Comparison of ENCODE assay signal across 11 cellular contexts in genomic region chr5:1325870-1326546, GRCh38. TPM values are rescaled to one million over a fixed set of nuclear protein-coding genes. Genes with fewer than 3 reads are reported as not detected.
DNase-seq lines count a peak whose midpoint lies in the region; ATAC-seq and TF ChIP-seq lines count a peak whose summit lies in the region.
"Had no signal": no experiment of that assay in that cellular context is flagged by ENCODE, and none has a peak within 500 bp of the region (broad histone marks: within the 10 kb centered on the region; RNA-seq: fewer than 3 reads in every experiment).

No MANE protein-coding gene starts in this region.

- no peak overlapping the region for H3K4me3 Mint-ChIP-seq in activated T-cell treated with anti-CD3 and anti-CD28 coated beads, Interleukin-2, amount 50 U/mL, for 24 hours
- no peak overlapping the region for H3K4me3 Mint-ChIP-seq in activated T-cell treated with anti-CD3 and anti-CD28 coated beads, Interleukin-2, amount 50 U/mL, for 4 hours
- peak overlapping the region; percentile 62 for H3K4me3 Mint-ChIP-seq in endothelial cell (ENCODE audit: unreplicated experiment)

- H3K4me3 ChIP-seq in MG63 (no peak overlapping the region), gastrocnemius medialis (no peak overlapping the region)
- H3K4me3 ChIP-seq: thyroid gland had no signal

- no peaks in the 10 kb centered on the region for H3K27me3 Mint-ChIP-seq in activated T-cell treated with anti-CD3 and anti-CD28 coated beads, Interleukin-2, amount 50 U/mL, for 24 hours
- H3K27me3 Mint-ChIP-seq in activated T-cell treated with anti-CD3 and anti-CD28 coated beads, Interleukin-2, amount 50 U/mL, for 4 hours (ENCODE audit: low read depth): no peaks in the 10 kb centered on the region
- peaks cover 18% of the 10 kb centered on the region for H3K27me3 Mint-ChIP-seq in endothelial cell (ENCODE audit: unreplicated experiment)

- peaks cover 3% of the 10 kb centered on the region for H3K9me3 ChIP-seq in MG63
- no peaks in the 10 kb centered on the region for H3K9me3 ChIP-seq in gastrocnemius medialis
- H3K9me3 ChIP-seq: thyroid gland had no signal

- H3K27ac Mint-ChIP-seq in activated T-cell treated with anti-CD3 and anti-CD28 coated beads, Interleukin-2, amount 50 U/mL, for 24 hours: peak overlapping the region; percentile 50
- H3K27ac Mint-ChIP-seq in endothelial cell (ENCODE audit: unreplicated experiment): peak overlapping the region; percentile 43

- no peaks in the 10 kb centered on the region for H3K9me3 Mint-ChIP-seq in activated T-cell treated with anti-CD3 and anti-CD28 coated beads, Interleukin-2, amount 50 U/mL, for 24 hours
- H3K9me3 Mint-ChIP-seq in activated T-cell treated with anti-CD3 and anti-CD28 coated beads, Interleukin-2, amount 50 U/mL, for 4 hours: no peaks in the 10 kb centered on the region
- H3K9me3 Mint-ChIP-seq in endothelial cell (ENCODE audit: unreplicated experiment): no peaks in the 10 kb centered on the region

- H3K4me1 Mint-ChIP-seq in activated T-cell treated with anti-CD3 and anti-CD28 coated beads, Interleukin-2, amount 50 U/mL, for 24 hours (ENCODE audit: low read depth): peaks cover 12% of the 10 kb centered on the region
- peaks cover 4% of the 10 kb centered on the region for H3K4me1 Mint-ChIP-seq in activated T-cell treated with anti-CD3 and anti-CD28 coated beads, Interleukin-2, amount 50 U/mL, for 4 hours (ENCODE audit: low read depth)
- peaks cover 9% of the 10 kb centered on the region for H3K4me1 Mint-ChIP-seq in endothelial cell (ENCODE audit: unreplicated experiment)

- peaks cover 7 to 12% of the 10 kb centered on the region in 2 donors for H3K4me1 ChIP-seq in gastrocnemius medialis

- H3K36me3 ChIP-seq in MG63 (peaks cover 66% of the 10 kb centered on the region), gastrocnemius medialis (peaks cover 0 to 47% of the 10 kb centered on the region in 2 donors)

- H3K27ac ChIP-seq in gastrocnemius medialis: peak overlapping the region in 3 of 4 donors; percentile 79 to 84 (median 84)
- H3K27ac ChIP-seq: thyroid gland had no signal

- intact Hi-C loops in gastrocnemius medialis (cut with DNase I; ENCODE audit: low total_unique reads): no loop called here

- peak; percentile 9 for DNase-seq in activated T-cell treated with anti-CD3 and anti-CD28 coated beads, Interleukin-2, amount 50 U/mL, for 24 hours
- DNase-seq in activated T-cell treated with anti-CD3 and anti-CD28 coated beads, Interleukin-2, amount 50 U/mL, for 4 hours: no peak
- peak; percentile 67 for DNase-seq in MG63
- DNase-seq in endothelial cell (ENCODE audit: low spot score): no peak
- DNase-seq in gastrocnemius medialis: no peak
- no peak for DNase-seq in Kasumi-1 (lab: John Stamatoyannopoulos, UW)
- DNase-seq in NCI-H2081 (lab: John Stamatoyannopoulos, UW): no peak
- no peak for DNase-seq in stimulated activated CD4-positive, alpha-beta T cell treated with anti-CD3 and anti-CD28 coated beads, Interleukin-2, amount 100 ng/mL, for 48 hours
- DNase-seq: AML-193, NCI-H146, thyroid gland had no signal

- in situ Hi-C loops in gastrocnemius medialis (cut with MboI; ENCODE audit: low sequenced_read_pairs in 4 of 4): no loop called here

- peaks cover 78% of the 10 kb centered on the region for H3K36me3 Mint-ChIP-seq in activated T-cell treated with anti-CD3 and anti-CD28 coated beads, Interleukin-2, amount 50 U/mL, for 24 hours (ENCODE audit: low read depth)
- H3K36me3 Mint-ChIP-seq in activated T-cell treated with anti-CD3 and anti-CD28 coated beads, Interleukin-2, amount 50 U/mL, for 4 hours (ENCODE audit: insufficient read depth): peaks cover 30% of the 10 kb centered on the region
- peaks cover 60% of the 10 kb centered on the region for H3K36me3 Mint-ChIP-seq in endothelial cell (ENCODE audit: low read depth, unreplicated experiment)

- no peak for TF ChIP-seq POLR2A in gastrocnemius medialis (IDR thresholded peaks at IDR 0.05)

- ATAC-seq in activated T-cell treated with anti-CD3 and anti-CD28 coated beads, Interleukin-2, amount 50 U/mL, for 4 hours: no peak
- ATAC-seq in gastrocnemius medialis: no peak

- H3K27me3 ChIP-seq in MG63: no peaks in the 10 kb centered on the region
- H3K27me3 ChIP-seq in gastrocnemius medialis: no peaks in the 10 kb centered on the region
- H3K27me3 ChIP-seq: thyroid gland had no signal

- TF ChIP-seq CTCF in endothelial cell (IDR thresholded peaks at IDR 0.05; ENCODE audit: unreplicated experiment) (no peak), gastrocnemius medialis (IDR thresholded peaks at IDR 0.05 in 4 of 5, conservative IDR thresholded peaks at IDR 0.05 in 1 of 5) (no peak)

RNA-seq across cellular contexts. Expression of gene CLPTM1L, which starts 18.9 kb away (rescaled TPM):
- 100 to 1,000 TPM; 143 to 150 (median 145) TPM for total RNA-seq in activated T-cell treated with anti-CD3 and anti-CD28 coated beads, Interleukin-2, amount 50 U/mL, for 4 hours
- total RNA-seq in MG63 (2014; rRNA removed; shearing (Covaris generic); ENCODE audit: low replicate concordance): 543 and 925 TPM in 2 replicates
- total RNA-seq in endothelial cell (ENCODE audit: unreplicated experiment) (86.6 TPM), gastrocnemius medialis (10 to 100 TPM; 29.4 to 41.0 (median 36.8) TPM)

RNA-seq across cellular contexts. Expression of gene TERT, which starts 31.1 kb away (rescaled TPM):
- 10 to 100 TPM in 2 of 3 donors, 1 to 10 TPM in 1; 9.5 to 16.7 (median 10.5) TPM for total RNA-seq in activated T-cell treated with anti-CD3 and anti-CD28 coated beads, Interleukin-2, amount 50 U/mL, for 4 hours
- 0.72 and 2.4 TPM in 2 replicates for total RNA-seq in MG63 (2014; rRNA removed; shearing (Covaris generic); ENCODE audit: low replicate concordance)
- total RNA-seq in endothelial cell (ENCODE audit: unreplicated experiment) (0.28 TPM), gastrocnemius medialis (not detected)
- total RNA-seq: thyroid gland had no signal

Comparison
In these comparisons a context has a peak if more than half of its experiments do, and no peak if none do; other contexts are left out.
1. DNase-seq: peak in activated T-cell treated with anti-CD3 and anti-CD28 coated beads, Interleukin-2, amount 50 U/mL, for 24 hours (single experiment) and MG63 (single experiment); none in activated T-cell treated with anti-CD3 and anti-CD28 coated beads, Interleukin-2, amount 50 U/mL, for 4 hours (single experiment), endothelial cell (single experiment), gastrocnemius medialis (0 of 2), Kasumi-1 (0 of 2), NCI-H2081 (0 of 2) and stimulated activated CD4-positive, alpha-beta T cell treated with anti-CD3 and anti-CD28 coated beads, Interleukin-2, amount 100 ng/mL, for 48 hours (0 of 2).